8 cellular contexts compared by ENCODE assay signal in the genomic region with DNA sequence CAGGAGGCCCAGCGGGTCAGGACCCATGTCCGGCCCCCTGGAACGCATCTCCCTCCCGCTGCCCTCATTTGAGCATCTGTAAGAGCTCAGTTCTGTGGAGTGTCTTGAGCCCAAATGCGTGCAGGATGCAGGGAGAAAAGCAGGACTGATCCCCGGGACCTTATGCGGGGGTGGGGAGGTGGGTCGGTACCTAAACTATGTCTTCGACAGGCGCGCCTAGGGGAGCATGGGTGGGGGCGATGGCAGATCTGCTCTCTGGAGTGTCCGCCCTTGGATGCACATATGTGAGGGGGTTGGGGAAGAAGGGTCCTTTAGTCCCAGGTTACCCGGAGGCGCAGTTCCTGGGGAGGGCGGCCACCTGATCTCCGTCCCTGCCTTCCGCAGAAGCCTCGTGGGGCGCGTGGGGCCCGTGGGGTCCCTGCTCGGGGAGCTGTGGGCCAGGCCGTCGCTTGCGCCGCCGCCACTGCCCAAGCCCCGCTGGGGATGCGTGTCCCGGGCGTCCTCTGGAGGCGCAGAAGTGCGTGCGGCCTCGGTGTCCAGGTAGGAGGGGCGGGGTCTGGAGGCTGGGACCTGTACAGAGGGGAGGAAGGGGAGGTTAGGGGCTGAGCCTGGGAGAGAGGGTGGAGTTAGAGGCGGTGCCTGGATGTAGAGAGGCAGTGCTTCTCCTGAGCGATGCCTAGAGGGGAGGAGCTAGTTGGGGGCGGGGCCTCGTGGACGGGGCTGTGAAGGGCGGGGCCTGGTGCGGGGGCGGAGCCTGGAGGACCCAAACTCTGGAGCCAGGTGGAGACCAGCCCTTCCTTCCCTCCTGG. TPM values are rescaled to one million over a fixed set of nuclear protein-coding genes. Genes with fewer than 3 reads are reported as not detected.
DNase-seq lines count a peak whose midpoint lies in the region; ATAC-seq, FAIRE-seq and TF ChIP-seq lines count a peak whose summit lies in the region.

No MANE protein-coding gene starts in this region.

- peak overlapping the region; percentile 22; the same call in 1 of the 2 replicates for H3K4me3 ChIP-seq in SK-N-MC
- no peak overlapping the region for H3K4me3 ChIP-seq in kidney (ENCODE audit: low read length in 2 of 2)

- no peaks in the 10 kb centered on the region for H3K36me3 Mint-ChIP-seq in activated naive CD8-positive, alpha-beta T cell treated with anti-CD3 and anti-CD28 coated beads for 36 hours

- no peak for DNase-seq in Right ventricle myocardium inferior (ENCODE audit: missing footprints)
- no peak for DNase-seq in cardiac septum (ENCODE audit: low spot score)
- no peak for DNase-seq in SK-N-MC (ENCODE audit: low read depth, low spot score)
- peak; percentile 79 for DNase-seq in activated naive CD8-positive, alpha-beta T cell treated with anti-CD3 and anti-CD28 coated beads for 36 hours
- peak; percentile 77 for DNase-seq in kidney
- DNase-seq in stimulated activated CD8-positive, alpha-beta memory T cell treated with anti-CD3 and anti-CD28 coated beads, Interleukin-15, amount 100 ng/mL, for 4 hours (ENCODE audit: low read depth in 2 of 2): peak; percentile 24 to 53
- no peak for DNase-seq in amniotic stem cell (lab: John Stamatoyannopoulos, UW)

- ATAC-seq in Right ventricle myocardium inferior (peak; percentile 23), GM21825 (IDR thresholded peaks at IDR 0.05; ENCODE audit: unreplicated experiment) (no peak)

- no peak for TF ChIP-seq CTCF in kidney (IDR thresholded peaks at IDR 0.05; ENCODE audit: borderline replicate concordance, extremely low read depth, insufficient read depth)

- no peaks in the 10 kb centered on the region for H3K9me3 ChIP-seq in SK-N-MC (ENCODE audit: low read depth, low read length)
- no peaks in the 10 kb centered on the region for H3K9me3 ChIP-seq in kidney (ENCODE audit: control insufficient read depth in 1 of 2, low read length in 2 of 2)

- no peak overlapping the region for H3K9ac ChIP-seq in SK-N-MC (ENCODE audit: insufficient read length)
- H3K9ac ChIP-seq in kidney (ENCODE audit: low read length in 2 of 2): no peak overlapping the region

- H3K9me3 Mint-ChIP-seq in activated naive CD8-positive, alpha-beta T cell treated with anti-CD3 and anti-CD28 coated beads for 36 hours: no peaks in the 10 kb centered on the region

- H3K27ac Mint-ChIP-seq in activated naive CD8-positive, alpha-beta T cell treated with anti-CD3 and anti-CD28 coated beads for 36 hours: no peak overlapping the region

- peaks cover 15% of the 10 kb centered on the region for H3K27me3 Mint-ChIP-seq in activated naive CD8-positive, alpha-beta T cell treated with anti-CD3 and anti-CD28 coated beads for 36 hours

- intact Hi-C loops in Right ventricle myocardium inferior (cut with DNase I): no loop called here
- intact Hi-C loops in cardiac septum (cut with DNase I): no loop called here
- intact Hi-C loops in kidney (cut with DNase I): no loop called here

- no peak for FAIRE-seq in kidney (lab: Jason Lieb, UNC)

- H3K36me3 ChIP-seq in SK-N-MC (ENCODE audit: insufficient read depth, low read length): no peaks in the 10 kb centered on the region
- H3K36me3 ChIP-seq in kidney (ENCODE audit: control insufficient read depth in 1 of 2, insufficient read depth in 2 of 2, low read length in 2 of 2): no peaks in the 10 kb centered on the region

- peaks cover 5 to 17% of the 10 kb centered on the region in 2 donors for H3K4me1 ChIP-seq in kidney (ENCODE audit: control insufficient read depth in 1 of 2, insufficient read depth in 1 of 2, low read depth in 1 of 2, low read length in 2 of 2)

- H3K4me1 Mint-ChIP-seq in activated naive CD8-positive, alpha-beta T cell treated with anti-CD3 and anti-CD28 coated beads for 36 hours: peaks cover 15% of the 10 kb centered on the region

- peak overlapping the region; percentile 67 for H3K4me3 Mint-ChIP-seq in activated naive CD8-positive, alpha-beta T cell treated with anti-CD3 and anti-CD28 coated beads for 36 hours

- no peak overlapping the region for H3K27ac ChIP-seq in SK-N-MC
- H3K27ac ChIP-seq in kidney (ENCODE audit: low read depth in 2 of 2, low read length in 2 of 2): no peak overlapping the region

RNA-seq across cellular contexts. Expression of gene CILP2, which starts 2.8 kb away (rescaled TPM):
- total RNA-seq in Right ventricle myocardium inferior (0.30 TPM), cardiac septum (0.24 TPM), kidney (0.41 TPM)
- under 1 TPM; 0.18 to 0.23 TPM for total RNA-seq in activated naive CD8-positive, alpha-beta T cell treated with anti-CD3 and anti-CD28 coated beads for 36 hours
- polyA plus RNA-seq in kidney (ENCODE audit: insufficient read depth, low read depth, low replicate concordance): not detected

RNA-seq across cellular contexts. Expression of gene YJEFN3, which starts 12.2 kb away (rescaled TPM):
- total RNA-seq in Right ventricle myocardium inferior (6.5 TPM), cardiac septum (6.7 TPM), kidney (3.7 TPM)
- total RNA-seq in activated naive CD8-positive, alpha-beta T cell treated with anti-CD3 and anti-CD28 coated beads for 36 hours: 1 to 10 TPM; 5.7 to 7.8 TPM
- polyA plus RNA-seq in kidney (ENCODE audit: insufficient read depth, low read depth, low replicate concordance): 3.1 TPM

RNA-seq across cellular contexts. Expression of gene NDUFA13, which starts 24.9 kb away (rescaled TPM):
- total RNA-seq in Right ventricle myocardium inferior (1,344 TPM), cardiac septum (779 TPM), kidney (328 TPM)
- 100 to 1,000 TPM; 306 to 312 TPM for total RNA-seq in activated naive CD8-positive, alpha-beta T cell treated with anti-CD3 and anti-CD28 coated beads for 36 hours
- polyA plus RNA-seq in kidney (ENCODE audit: insufficient read depth, low read depth, low replicate concordance): 627 TPM

RNA-seq across cellular contexts. Expression of gene TSSK6, which starts 25.6 kb away (rescaled TPM):
- total RNA-seq in Right ventricle myocardium inferior (0.32 TPM), cardiac septum (1.2 TPM), kidney (3.7 TPM)
- 1 to 10 TPM; 3.0 to 3.1 TPM for total RNA-seq in activated naive CD8-positive, alpha-beta T cell treated with anti-CD3 and anti-CD28 coated beads for 36 hours
- 1.4 TPM for polyA plus RNA-seq in kidney (ENCODE audit: insufficient read depth, low read depth, low replicate concordance)

Comparison
In these comparisons a context has a peak if more than half of its experiments do, and no peak if none do; other contexts are left out.
1. DNase-seq: peak in activated naive CD8-positive, alpha-beta T cell treated with anti-CD3 and anti-CD28 coated beads for 36 hours (single experiment), kidney (single experiment) and stimulated activated CD8-positive, alpha-beta memory T cell treated with anti-CD3 and anti-CD28 coated beads, Interleukin-15, amount 100 ng/mL, for 4 hours (2 of 2); none in Right ventricle myocardium inferior (single experiment), cardiac septum (single experiment), SK-N-MC (single experiment) and amniotic stem cell (single experiment).